In the genomic region with DNA sequence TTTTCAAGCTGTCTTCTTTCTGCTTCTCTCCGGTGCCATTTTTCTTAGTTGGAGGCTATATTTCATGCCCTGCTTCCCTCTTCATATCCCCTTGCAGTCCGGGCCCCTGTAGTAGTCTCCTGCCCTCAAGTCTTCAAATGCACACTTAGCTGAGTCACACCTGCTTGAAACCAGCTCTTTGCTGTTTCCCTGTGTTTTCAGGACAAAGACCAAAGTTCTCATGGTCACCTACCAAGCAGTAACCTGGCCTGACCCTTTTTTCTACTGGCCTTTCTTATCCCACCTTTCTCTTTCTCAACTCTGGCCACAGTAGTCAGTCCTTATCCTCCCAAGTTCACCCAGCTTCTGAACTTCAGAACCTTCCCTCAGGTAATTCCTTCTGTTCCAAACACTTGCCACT, we compare ENCODE assay signal across 33 cellular contexts. TPM values are rescaled to one million over a fixed set of nuclear protein-coding genes. Genes with fewer than 3 reads are reported as not detected.
A peak's percentile ranks its signal among the peaks of the same experiment; 100 is the strongest.
DNase-seq lines count a peak whose midpoint lies in the region; ATAC-seq, FAIRE-seq and TF ChIP-seq lines count a peak whose summit lies in the region.
"Had no signal": no experiment of that assay in that cellular context is flagged by ENCODE, and none has a peak within 500 bp of the region (broad histone marks: within the 10 kb centered on the region; RNA-seq: fewer than 3 reads in every experiment).

No MANE protein-coding gene starts in this region.

- WGBS in endodermal cell (ENCODE audit: insufficient coverage in 1 of 2, insufficient read length in 1 of 2), 2 experiments, result 90 to 100% methylated on average over 1 to 2 of the region's 2 CpGs
- WGBS in small intestine, 3 donors, result 86 to 93% (median 91%) methylated on average over 2 of the region's 2 CpGs

- peaks cover 67% of the 10 kb centered on the region for H3K36me3 ChIP-seq in endodermal cell (ENCODE audit: control insufficient read depth, insufficient read depth, low read length)
- peaks cover 8 to 11% of the 10 kb centered on the region in 2 donors for H3K36me3 ChIP-seq in small intestine (ENCODE audit: control insufficient read depth in 2 of 2, insufficient read depth in 2 of 2, low read length in 2 of 2)
- peaks cover 49% of the 10 kb centered on the region for H3K36me3 ChIP-seq in brain microvascular endothelial cell (replicated peaks)

- H3K4me3 Mint-ChIP-seq in HFFc6 (no peak overlapping the region), endodermal cell (no peak overlapping the region)
- H3K4me3 Mint-ChIP-seq: activated CD4-positive, alpha-beta T cell treated with anti-CD3 and anti-CD28 coated beads for 36 hours; brain; neural crest cell had no signal

- H3K4me1 Mint-ChIP-seq in HFFc6 (ENCODE audit: low read depth) (no peaks in the 10 kb centered on the region), endodermal cell (peaks cover 2% of the 10 kb centered on the region)
- H3K4me1 Mint-ChIP-seq: activated CD4-positive, alpha-beta T cell treated with anti-CD3 and anti-CD28 coated beads for 36 hours; neural crest cell had no signal

- no peak for TF ChIP-seq CTCF in HFFc6 (IDR thresholded peaks at IDR 0.05)
- no peak for TF ChIP-seq CTCF in endodermal cell (conservative IDR thresholded peaks at IDR 0.05)
- no peak for TF ChIP-seq CTCF in brain microvascular endothelial cell (IDR thresholded peaks at IDR 0.05; ENCODE audit: low read depth, low read length, missing control alignments)

- H3K9me3 ChIP-seq in endodermal cell (ENCODE audit: control insufficient read depth, low read length) (no peaks in the 10 kb centered on the region), small intestine (ENCODE audit: control insufficient read depth, low read depth) (no peaks in the 10 kb centered on the region)
- H3K9me3 ChIP-seq: adrenal gland, lower lobe of right lung, pancreas, right atrium auricular region, upper lobe of right lung had no signal

- H3K27ac Mint-ChIP-seq in activated naive CD4-positive, alpha-beta T cell treated with anti-CD3 and anti-CD28 coated beads, Interleukin-2, amount 50 U/mL, for 72 hours, result peak overlapping the region; percentile 13 to 44
- 0 out of 2 replicates have a peak overlapping the region, but pooled peaks have one; percentile 17 for H3K27ac Mint-ChIP-seq in HFFc6
- peak overlapping the region; percentile 34 for H3K27ac Mint-ChIP-seq in endodermal cell

- no peak for DNase-seq in activated naive CD4-positive, alpha-beta T cell treated with anti-CD3 and anti-CD28 coated beads, Interleukin-2, amount 50 U/mL, for 72 hours (ENCODE audit: low spot score in 2 of 2)
- DNase-seq in activated naive CD4-positive, alpha-beta T cell (lab: John Stamatoyannopoulos, UW), result no peak
- no peak for DNase-seq in HFFc6
- DNase-seq in endodermal cell, result no peak
- DNase-seq in small intestine, result peak; percentile 53
- no peak for DNase-seq in brain microvascular endothelial cell
- DNase-seq: activated CD4-positive, alpha-beta T cell treated with anti-CD3 and anti-CD28 coated beads for 36 hours; adrenal gland; Karpas-422; lower lobe of right lung; NCI-H146; NCI-H2107; NCI-H446; NCI-H774; pancreas; stimulated activated CD4-positive, alpha-beta T cell treated with anti-CD3 and anti-CD28 coated beads, Interleukin-2, amount 100 ng/mL, for 48 hours; upper lobe of right lung had no signal

- peaks cover 16 to 21% of the 10 kb centered on the region in 2 donors for H3K36me3 Mint-ChIP-seq in activated naive CD4-positive, alpha-beta T cell treated with anti-CD3 and anti-CD28 coated beads, Interleukin-2, amount 50 U/mL, for 72 hours
- H3K36me3 Mint-ChIP-seq in HFFc6 (ENCODE audit: low read depth) (peaks cover 36% of the 10 kb centered on the region), endodermal cell (ENCODE audit: low read depth) (peaks cover 72% of the 10 kb centered on the region)

- no peak overlapping the region for H3K9ac ChIP-seq in endodermal cell (ENCODE audit: extremely low read depth, low read length, poor library complexity, severe bottlenecking)

- FAIRE-seq in small intestine (lab: Jason Lieb, UNC), result no peak
- FAIRE-seq: D721Med, endothelial cell of umbilical vein, GM12878, keratinocyte, pancreas had no signal

- H3K27ac ChIP-seq in endodermal cell (ENCODE audit: low read depth, low read length) (no peak overlapping the region), small intestine (ENCODE audit: low read depth in 1 of 2, low read length in 1 of 2) (no peak overlapping the region), brain microvascular endothelial cell (no peak overlapping the region)
- H3K27ac ChIP-seq: adrenal gland, lower lobe of right lung, pancreas, right atrium auricular region, RWPE1, upper lobe of right lung had no signal

- no peaks in the 10 kb centered on the region for H3K27me3 Mint-ChIP-seq in HFFc6 (ENCODE audit: insufficient read depth)
- no peaks in the 10 kb centered on the region for H3K27me3 Mint-ChIP-seq in endodermal cell (ENCODE audit: insufficient read depth)
- H3K27me3 Mint-ChIP-seq: activated CD4-positive, alpha-beta T cell treated with anti-CD3 and anti-CD28 coated beads for 36 hours; brain had no signal

- no peaks in the 10 kb centered on the region for H3K4me1 ChIP-seq in endodermal cell (ENCODE audit: control insufficient read depth, insufficient read depth, low read length)
- peaks cover 0 to 3% of the 10 kb centered on the region in 2 donors for H3K4me1 ChIP-seq in small intestine (ENCODE audit: control insufficient read depth in 2 of 2, insufficient read depth in 1 of 2, low read depth in 1 of 2, low read length in 1 of 2)
- H3K4me1 ChIP-seq: adrenal gland, lower lobe of right lung, pancreas, right atrium auricular region, upper lobe of right lung had no signal

- no peaks in the 10 kb centered on the region for H3K9me3 Mint-ChIP-seq in activated naive CD4-positive, alpha-beta T cell treated with anti-CD3 and anti-CD28 coated beads, Interleukin-2, amount 50 U/mL, for 72 hours
- H3K9me3 Mint-ChIP-seq in HFFc6, result no peaks in the 10 kb centered on the region
- H3K9me3 Mint-ChIP-seq in endodermal cell, result no peaks in the 10 kb centered on the region
- H3K9me3 Mint-ChIP-seq: brain, neural crest cell had no signal

- in situ Hi-C loops in brain microvascular endothelial cell (cut with HindIII; ENCODE audit: low pct_ligation_motif_present, low sequenced_read_pairs), result no loop called here

- H3K27me3 ChIP-seq in endodermal cell (ENCODE audit: control insufficient read depth, insufficient read depth, low read length, poor library complexity, severe bottlenecking) (no peaks in the 10 kb centered on the region), small intestine (ENCODE audit: control insufficient read depth in 2 of 2, insufficient read depth in 2 of 2, low read length in 2 of 2) (no peaks in the 10 kb centered on the region), brain microvascular endothelial cell (replicated peaks) (no peaks in the 10 kb centered on the region)
- H3K27me3 ChIP-seq: adrenal gland, pancreas, right atrium auricular region, upper lobe of right lung had no signal

- H3K4me3 ChIP-seq in endodermal cell (ENCODE audit: low read length) (no peak overlapping the region), small intestine (ENCODE audit: low read depth in 1 of 2, low read length in 2 of 2) (no peak overlapping the region), brain microvascular endothelial cell (ENCODE audit: low read depth, low read length) (no peak overlapping the region)
- H3K4me3 ChIP-seq: adrenal gland, GM12878, lower lobe of right lung, pancreas, right atrium auricular region, upper lobe of right lung had no signal

- no peak for ATAC-seq in activated naive CD4-positive, alpha-beta T cell treated with anti-CD3 and anti-CD28 coated beads, Interleukin-2, amount 50 U/mL, for 72 hours
- ATAC-seq in HG02610 (IDR thresholded peaks at IDR 0.05; ENCODE audit: unreplicated experiment) (no peak), HG02885 (IDR thresholded peaks at IDR 0.05; ENCODE audit: poor library complexity, unreplicated experiment) (no peak)
- ATAC-seq: activated CD4-positive, alpha-beta T cell treated with anti-CD3 and anti-CD28 coated beads for 36 hours; GM12878; lower lobe of right lung; pancreas; upper lobe of right lung had no signal

RNA-seq across cellular contexts. Expression of a gene that starts 28.5 kb away (rescaled TPM):
- 100 to 1,000 TPM; 116 to 173 TPM for total RNA-seq in activated naive CD4-positive, alpha-beta T cell treated with anti-CD3 and anti-CD28 coated beads, Interleukin-2, amount 50 U/mL, for 72 hours
- total RNA-seq in HFFc6 (2021; fragmentation: NEBNext Ultra II Directional; extraction: Animal tissue kit (Norgen Biotek cat#: 25700)), result 100 to 1,000 TPM; 108 to 130 (median 118) TPM
- total RNA-seq in endodermal cell, result 100 to 1,000 TPM; 104 to 107 TPM
- 80.7 TPM for polyA plus RNA-seq in endodermal cell (2013, experiment 1 of 2)
- polyA plus RNA-seq in endodermal cell (2013, experiment 2 of 2), result 74.5 TPM
- 100 to 1,000 TPM in 1 of 3 donors, 10 to 100 TPM in 2; 79.0 to 119 (median 84.0) TPM for polyA plus RNA-seq in small intestine

RNA-seq across cellular contexts. Expression of a gene that starts 28.8 kb away (rescaled TPM):
- 10 to 100 TPM; 24.5 to 30.5 TPM for total RNA-seq in activated naive CD4-positive, alpha-beta T cell treated with anti-CD3 and anti-CD28 coated beads, Interleukin-2, amount 50 U/mL, for 72 hours
- total RNA-seq in HFFc6 (2021; fragmentation: NEBNext Ultra II Directional; extraction: Animal tissue kit (Norgen Biotek cat#: 25700)), result 10 to 100 TPM; 17.1 to 24.3 (median 21.1) TPM
- 10 to 100 TPM; 30.0 to 30.5 TPM for total RNA-seq in endodermal cell
- polyA plus RNA-seq in endodermal cell (2013, experiment 1 of 2), result 19.2 TPM
- polyA plus RNA-seq in endodermal cell (2013, experiment 2 of 2), result 19.4 TPM
- 10 to 100 TPM; 19.6 to 30.4 (median 24.0) TPM for polyA plus RNA-seq in small intestine

RNA-seq across cellular contexts. Expression of a gene that starts 46.1 kb away (rescaled TPM):
- total RNA-seq in activated naive CD4-positive, alpha-beta T cell treated with anti-CD3 and anti-CD28 coated beads, Interleukin-2, amount 50 U/mL, for 72 hours, result not detected
- not detected for total RNA-seq in HFFc6 (2021; fragmentation: NEBNext Ultra II Directional; extraction: Animal tissue kit (Norgen Biotek cat#: 25700))
- not detected for total RNA-seq in endodermal cell
- not detected for polyA plus RNA-seq in endodermal cell (2013, experiment 1 of 2)
- polyA plus RNA-seq in endodermal cell (2013, experiment 2 of 2), result not detected
- polyA plus RNA-seq in small intestine, result not detected
- total RNA-seq: activated CD4-positive, alpha-beta T cell treated with anti-CD3 and anti-CD28 coated beads for 36 hours; cerebellum; Daoy; endothelial cell of umbilical vein; GM12878; lower lobe of right lung; mononuclear cell; neural crest cell; pancreas; right atrium auricular region; SK-MEL-5; T-helper 2 cell treated with Interferon-gamma antibody and Interleukin-4, amounts not matched to agents 100 ng/mL and 5 ng/mL, for 36 hours; upper lobe of right lung had no signal
- polyA plus RNA-seq: BJ, endothelial cell of umbilical vein, GM12878 had no signal
